2 cellular contexts compared by ENCODE assay signal in genomic region chr9:132351404-132352050, GRCh38.
TF ChIP-seq lines count a peak whose summit lies in the region.

No MANE protein-coding gene starts in this region.

TF ChIP-seq in IMR-90, 13 proteins besides CTCF, POLR2A, EP300 and RAD21:
- TF ChIP-seq RFX5 (IDR thresholded peaks at IDR 0.05; ENCODE audit: low read depth, low read length) (no peak), CHD1 (IDR thresholded peaks at IDR 0.05; ENCODE audit: low read depth, low read length) (no peak), FOS (IDR thresholded peaks at IDR 0.05; ENCODE audit: low read depth, low read length) (no peak)
TF ChIP-seq in IMR-90: peak in this region for 0.

TF ChIP-seq in GM12891, 5 proteins besides CTCF, POLR2A, EP300 and RAD21:
- TF ChIP-seq POLR2AphosphoS5 (IDR thresholded peaks at IDR 0.05; ENCODE audit: low read depth, low read length) (no peak), TAF1 (IDR thresholded peaks at IDR 0.05; ENCODE audit: low read depth, low read length) (no peak), SPI1 (IDR thresholded peaks at IDR 0.05; ENCODE audit: low read depth, low read length) (no peak), PAX5 (IDR thresholded peaks at IDR 0.05; ENCODE audit: insufficient read depth, low read length, severe bottlenecking) (no peak), POU2F2 (IDR thresholded peaks at IDR 0.05; ENCODE audit: low read depth, low read length) (no peak)
TF ChIP-seq in GM12891: peak in this region for 0.
